In the genomic region with DNA sequence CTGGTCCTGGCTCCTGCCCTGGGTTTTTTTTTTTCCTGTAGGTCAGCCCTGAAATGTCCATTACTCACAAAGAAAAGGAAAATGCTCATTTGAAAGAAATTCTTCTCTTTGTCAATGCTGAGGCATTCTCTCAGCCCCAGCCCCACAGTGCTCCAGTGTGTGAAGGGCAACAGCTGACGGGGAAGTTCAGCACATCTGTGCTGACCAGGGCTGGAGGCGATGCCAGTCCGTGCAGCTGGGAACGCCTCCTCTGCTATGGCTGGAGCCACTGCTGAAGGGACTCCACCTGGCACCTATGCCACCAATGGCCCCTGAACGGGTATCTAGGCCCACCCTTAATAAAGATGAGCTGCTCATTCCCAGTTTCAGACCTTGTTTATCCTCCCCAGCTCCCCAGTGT, we compare ENCODE assay signal across 24 cellular contexts.
"Had no signal": no experiment of that assay in that cellular context is flagged by ENCODE, and none has a peak within 500 bp of the region (broad histone marks: within the 10 kb centered on the region; RNA-seq: fewer than 3 reads in every experiment).

No MANE protein-coding gene starts in this region.

- DNase-seq: activated CD4-positive, alpha-beta T cell treated with anti-CD3 and anti-CD28 coated beads for 36 hours; activated CD4-positive, CD25-positive, alpha-beta regulatory T cell; activated effector memory CD4-positive, alpha-beta T cell treated with Interleukin-2 at 50 U/mL for 16 hours; activated naive CD4-positive, alpha-beta T cell treated with Interleukin-2 at 50 U/mL for 16 hours; activated T-cell treated with anti-CD3 and anti-CD28 coated beads for 4 hours; activated T-cell treated with anti-CD3 and anti-CD28 coated beads, Interleukin-2, amount 50 U/mL, for 72 hours; anterior cingulate cortex; cerebellar nuclear complex; colonic mucosa; effector CD8-positive, alpha-beta T cell; esophagus squamous epithelium; foreskin melanocyte; glutamatergic neuron; hippocampal formation; left cardiac atrium; natural killer cell; spleen; stimulated activated naive CD4-positive, alpha-beta T cell; T-helper 1 cell; tibial artery; upper lobe of right lung had no signal

- H3K4me1 ChIP-seq: colonic mucosa, esophagus squamous epithelium, spleen, suprapubic skin, tibial artery, upper lobe of right lung had no signal

- ATAC-seq: activated CD4-positive, alpha-beta T cell treated with anti-CD3 and anti-CD28 coated beads for 36 hours; activated T-cell treated with anti-CD3 and anti-CD28 coated beads, Interleukin-2, amount 50 U/mL, for 72 hours; natural killer cell; upper lobe of right lung had no signal

- H3K4me3 ChIP-seq: colonic mucosa, esophagus squamous epithelium, spleen, suprapubic skin, tibial artery, upper lobe of right lung had no signal

- H3K9me3 ChIP-seq: colonic mucosa, esophagus squamous epithelium, neutrophil, suprapubic skin, tibial artery, upper lobe of right lung had no signal

- H3K27ac ChIP-seq: colonic mucosa, epithelial cell of prostate, esophagus squamous epithelium, neutrophil, spleen, suprapubic skin, tibial artery, upper lobe of right lung had no signal

- H3K27me3 ChIP-seq: colonic mucosa had no signal

- H3K36me3 ChIP-seq: colonic mucosa, esophagus squamous epithelium, neutrophil, spleen, suprapubic skin, upper lobe of right lung had no signal
